In genomic region chr5:13692172-13692571, GRCh38 we compare ENCODE assay signal across 21 cellular contexts.
DNase-seq lines count a peak whose midpoint lies in the region; ATAC-seq and TF ChIP-seq lines count a peak whose summit lies in the region.
"Had no signal": no experiment of that assay in that cellular context is flagged by ENCODE, and none has a peak within 500 bp of the region (broad histone marks: within the 10 kb centered on the region; RNA-seq: fewer than 3 reads in every experiment).

No MANE protein-coding gene starts in this region.

- H3K9me3 ChIP-seq in psoas muscle (no peaks in the 10 kb centered on the region), neuronal stem cell (replicated peaks in 1 of 2; ENCODE audit: control insufficient read depth in 2 of 2, insufficient read depth in 1 of 2, low read depth in 1 of 2, low read length in 2 of 2) (no peaks in the 10 kb centered on the region), mucosa of descending colon (peaks cover 17% of the 10 kb centered on the region)
- H3K9me3 ChIP-seq: BE2C had no signal

- H2BK15ac ChIP-seq in neuronal stem cell (ENCODE audit: low read length): no peak overlapping the region

- intact Hi-C loops in psoas muscle (cut with DNase I): no loop called here
- intact Hi-C loops in mucosa of descending colon (cut with DNase I, micrococcal nuclease): no loop called here

- no peak overlapping the region for H3K14ac ChIP-seq in neuronal stem cell (ENCODE audit: low read length)

- no peak overlapping the region for H3K4me2 ChIP-seq in neuronal stem cell (ENCODE audit: insufficient read depth, low read length, poor library complexity, severe bottlenecking)

- no peaks in the 10 kb centered on the region for H3K27me3 Mint-ChIP-seq in glutamatergic neuron (ENCODE audit: unreplicated experiment)
- H3K27me3 Mint-ChIP-seq: CD4-positive, CD25-positive, alpha-beta regulatory T cell; CD8-positive, alpha-beta memory T cell; IgD-negative memory B cell had no signal

- no peak overlapping the region for H3K4me3 Mint-ChIP-seq in glutamatergic neuron (ENCODE audit: unreplicated experiment)
- H3K4me3 Mint-ChIP-seq: CD4-positive, CD25-positive, alpha-beta regulatory T cell; CD8-positive, alpha-beta memory T cell; H9; IgD-negative memory B cell had no signal

- TF ChIP-seq CTCF in glutamatergic neuron (IDR thresholded peaks at IDR 0.05; ENCODE audit: partially characterized antibody, unreplicated experiment) (no peak), psoas muscle (IDR thresholded peaks at IDR 0.05) (no peak), mucosa of descending colon (IDR thresholded peaks at IDR 0.05) (no peak)

- no peak overlapping the region for H3K27ac ChIP-seq in psoas muscle
- H3K27ac ChIP-seq in neuronal stem cell (replicated peaks; ENCODE audit: low read length): no peak overlapping the region

- H3K18ac ChIP-seq in neuronal stem cell (ENCODE audit: low read length): no peak overlapping the region

- peaks cover 9% of the 10 kb centered on the region for H3K36me3 Mint-ChIP-seq in glutamatergic neuron (ENCODE audit: unreplicated experiment)
- H3K36me3 Mint-ChIP-seq: CD4-positive, CD25-positive, alpha-beta regulatory T cell; CD8-positive, alpha-beta memory T cell; IgD-negative memory B cell had no signal

- H3K4me1 ChIP-seq in psoas muscle (no peaks in the 10 kb centered on the region), neuronal stem cell (ENCODE audit: control insufficient read depth in 2 of 2, insufficient read depth in 1 of 2, low read depth in 1 of 2, low read length in 2 of 2) (no peaks in the 10 kb centered on the region), mucosa of descending colon (ENCODE audit: low read depth) (no peaks in the 10 kb centered on the region)
- H3K4me1 ChIP-seq: BE2C had no signal

- no peak overlapping the region for H4K91ac ChIP-seq in neuronal stem cell (ENCODE audit: low read depth, low read length, poor library complexity)

- no peak overlapping the region for H2BK12ac ChIP-seq in neuronal stem cell (ENCODE audit: low read length)

- no peak overlapping the region for H2BK5ac ChIP-seq in neuronal stem cell (ENCODE audit: low read length)

- H3K4me1 Mint-ChIP-seq in glutamatergic neuron (ENCODE audit: low read depth, unreplicated experiment): peaks cover 1% of the 10 kb centered on the region
- H3K4me1 Mint-ChIP-seq: CD4-positive, CD25-positive, alpha-beta regulatory T cell; CD8-positive, alpha-beta memory T cell; H9; IgD-negative memory B cell had no signal

- no peak overlapping the region for H2BK120ac ChIP-seq in neuronal stem cell (ENCODE audit: low read depth, low read length)

- H3K79me1 ChIP-seq in neuronal stem cell (ENCODE audit: low read depth, low read length): no peaks in the 10 kb centered on the region

- no peak overlapping the region for H3K4me3 ChIP-seq in psoas muscle
- peak overlapping the region in 1 of 2 donors; percentile 44 for H3K4me3 ChIP-seq in neuronal stem cell (ENCODE audit: low read length in 2 of 2)
- H3K4me3 ChIP-seq in mucosa of descending colon: no peak overlapping the region

- H3K23ac ChIP-seq in neuronal stem cell (ENCODE audit: low read depth, low read length, poor library complexity): no peak overlapping the region

- H3K9me3 Mint-ChIP-seq in glutamatergic neuron (ENCODE audit: unreplicated experiment): peaks cover 3% of the 10 kb centered on the region

- H3K9ac ChIP-seq in neuronal stem cell (ENCODE audit: low read depth, low read length, poor library complexity): no peak overlapping the region

- DNase-seq in AG08395 (ENCODE audit: low spot score) (peak; percentile 6), DMS53 treated with DMSO at 0.1 percent for 48 hours (lab: John Stamatoyannopoulos, UW; ENCODE audit: unreplicated experiment) (peak; percentile 29), RPMI7951 (ENCODE audit: low read depth) (peak; percentile 35), glutamatergic neuron (no peak), psoas muscle (no peak), neuronal stem cell (ENCODE audit: low spot score) (no peak), NCI-H69 (lab: John Stamatoyannopoulos, UW) (no peak), mucosa of descending colon (no peak)
- DNase-seq: 8988T; BE2C; C1 segment of cervical spinal cord; CD4-positive, CD25-positive, alpha-beta regulatory T cell; CD8-positive, alpha-beta memory T cell; COR-L47; DMS 273 treated with DMSO at 0.1 percent for 48 hours; DMS79; GDM1; GOT3; H9 had no signal

- H3K27me3 ChIP-seq in psoas muscle (ENCODE audit: insufficient read depth in 3 of 3, low read length in 2 of 3) (no peaks in the 10 kb centered on the region), neuronal stem cell (ENCODE audit: control insufficient read depth in 3 of 3, insufficient read depth in 3 of 3, low read depth in 1 of 3, low read length in 3 of 3) (peaks cover 0 to 3% (median 0%) of the 10 kb centered on the region in 3 experiments)
- H3K27me3 ChIP-seq: BE2C had no signal

- no peak overlapping the region for H2AK5ac ChIP-seq in neuronal stem cell (ENCODE audit: low read depth, low read length)

- H2AFZ ChIP-seq in neuronal stem cell (ENCODE audit: low read length): no peak overlapping the region

- H3K4ac ChIP-seq in neuronal stem cell (ENCODE audit: low read length): no peak overlapping the region

- no peak for ATAC-seq in psoas muscle
- ATAC-seq in mucosa of descending colon: no peak
- ATAC-seq: HepG2 had no signal

- H3K36me3 ChIP-seq in psoas muscle (ENCODE audit: insufficient read depth in 1 of 2, low read depth in 1 of 2) (no peaks in the 10 kb centered on the region), neuronal stem cell (replicated peaks in 1 of 2; ENCODE audit: control insufficient read depth in 2 of 2, insufficient read depth in 2 of 2, low read length in 2 of 2) (no peaks in the 10 kb centered on the region), mucosa of descending colon (ENCODE audit: low read depth) (no peaks in the 10 kb centered on the region)
- H3K36me3 ChIP-seq: BE2C had no signal

- no peak overlapping the region for H4K8ac ChIP-seq in neuronal stem cell (ENCODE audit: low read depth, low read length)

- H3K27ac Mint-ChIP-seq in glutamatergic neuron (ENCODE audit: unreplicated experiment): peak overlapping the region; percentile 25
- H3K27ac Mint-ChIP-seq: CD4-positive, CD25-positive, alpha-beta regulatory T cell; CD8-positive, alpha-beta memory T cell; H9 had no signal

Comparison
In these comparisons a context has a peak if more than half of its experiments do, and no peak if none do; other contexts are left out.
1. DNase-seq: peak in AG08395 (single experiment), DMS53 treated with DMSO at 0.1 percent for 48 hours (single experiment) and RPMI7951 (single experiment); none in glutamatergic neuron (single experiment), psoas muscle (0 of 2), neuronal stem cell (single experiment), NCI-H69 (single experiment) and mucosa of descending colon (0 of 3).